ENCODE assay signal across 17 cellular contexts in genomic region chr3:53730565-53730964, GRCh38.
DNase-seq lines count a peak whose midpoint lies in the region; ATAC-seq and FAIRE-seq lines count a peak whose summit lies in the region.
"Had no signal": no experiment of that assay in that cellular context is flagged by ENCODE, and none has a peak within 500 bp of the region (broad histone marks: within the 10 kb centered on the region; RNA-seq: fewer than 3 reads in every experiment).

No MANE protein-coding gene starts in this region.

- no peak for ATAC-seq in HG02973 (IDR thresholded peaks at IDR 0.05; ENCODE audit: unreplicated experiment)
- ATAC-seq: activated CD8-positive, alpha-beta T cell treated with anti-CD3 and anti-CD28 coated beads, Interleukin-2, amount 10 ng/mL, durations not matched to agents 7 days and 5 days had no signal

- no peak for FAIRE-seq in HTR-8/SVneo (lab: Jason Lieb, UNC)

- DNase-seq in AG20443 (ENCODE audit: low spot score) (peak; percentile 57), M059J (ENCODE audit: low read depth) (peak; percentile 12), epidermal melanocyte (ENCODE audit: insufficient read length, low spot score) (peak; percentile 31), mesenteric fat pad (ENCODE audit: low spot score) (peak; percentile 67), HTR-8/SVneo (ENCODE audit: insufficient read length, low spot score) (no peak), NCI-H1694 treated with DMSO at 0.1 percent for 48 hours (lab: John Stamatoyannopoulos, UW) (no peak), NCI-H82 treated with DMSO at 0.1 percent for 48 hours (lab: John Stamatoyannopoulos, UW; ENCODE audit: unreplicated experiment) (no peak)
- DNase-seq: activated CD8-positive, alpha-beta T cell treated with anti-CD3 and anti-CD28 coated beads, Interleukin-2, amount 10 ng/mL, durations not matched to agents 7 days and 5 days; activated gamma-delta T cell treated with Interleukin-2 at 50 U/mL for 16 hours; cerebellar nuclear complex; esophagus squamous epithelium; GDM1; islet precursor cell; NCI-H2227 treated with DMSO at 0.1 percent for 48 hours; RPMI8226; T1000 had no signal

Comparison
In these comparisons a context has a peak if more than half of its experiments do, and no peak if none do; other contexts are left out.
1. DNase-seq: peak in AG20443 (single experiment), M059J (single experiment), epidermal melanocyte (single experiment) and mesenteric fat pad (single experiment); none in HTR-8/SVneo (single experiment), NCI-H1694 treated with DMSO at 0.1 percent for 48 hours (single experiment) and NCI-H82 treated with DMSO at 0.1 percent for 48 hours (single experiment).